23 cellular contexts compared by ENCODE assay signal in genomic region chr13:79871594-79871993, GRCh38.
DNase-seq lines count a peak whose midpoint lies in the region; FAIRE-seq and TF ChIP-seq lines count a peak whose summit lies in the region.
"Had no signal": no experiment of that assay in that cellular context is flagged by ENCODE, and none has a peak within 500 bp of the region (broad histone marks: within the 10 kb centered on the region; RNA-seq: fewer than 3 reads in every experiment).

No MANE protein-coding gene starts in this region.

- intact Hi-C loops in Caco-2 (cut with micrococcal nuclease; ENCODE audit: unreplicated experiment), result loop anchor here (5.0 kb wide), 1 partner anchor 36 kb away; no protein-coding TSS in a partner anchor

- H3K27me3 Mint-ChIP-seq in Caco-2 (ENCODE audit: insufficient read depth, unreplicated experiment), result no peaks in the 10 kb centered on the region
- H3K27me3 Mint-ChIP-seq: CD4-positive, alpha-beta memory T cell had no signal

- no peaks in the 10 kb centered on the region for H3K79me2 ChIP-seq in osteoblast (ENCODE audit: insufficient read depth, low read length)

- H3K4me1 ChIP-seq in Caco-2 (peaks cover 44% of the 10 kb centered on the region), osteoblast (ENCODE audit: insufficient read depth, low read length) (peaks cover 8% of the 10 kb centered on the region)
- H3K4me1 ChIP-seq: BLaER1 had no signal

- CTCF ChIA-PET in Caco-2 (lab: Charles Lee), result no interaction called here
- CTCF ChIA-PET in HEK293T (lab: Yijun Ruan, JAX), result interaction anchor here (0.7 kb wide), 1 partner anchor 472 kb away, joined by 3 read pairs; no protein-coding TSS in a partner anchor

- H3K36me3 ChIP-seq in Caco-2 (ENCODE audit: control insufficient read depth, insufficient read depth, low read length) (no peaks in the 10 kb centered on the region), osteoblast (ENCODE audit: insufficient read depth, low read length) (no peaks in the 10 kb centered on the region)
- H3K36me3 ChIP-seq: BLaER1, HAP-1 had no signal

- POLR2A ChIA-PET in Caco-2 (lab: Charles Lee) (no interaction called here), HEK293T (lab: Yijun Ruan, JAX) (interaction anchor here (0.7 to 1.6 kb wide), 3 partner anchors 19 to 1403 kb away, joined by 3 to 4 read pairs (median 4); partner anchors contain the start of gene SPRY2)

- H3K4me3 ChIP-seq in Caco-2 (ENCODE audit: low read depth, low read length) (no peak overlapping the region), osteoblast (ENCODE audit: insufficient read depth, low read length) (no peak overlapping the region)
- H3K4me3 ChIP-seq: BLaER1, GM23248, HAP-1 had no signal

- no peak overlapping the region for H3K27ac ChIP-seq in osteoblast (ENCODE audit: low read depth, low read length)
- H3K27ac ChIP-seq: BLaER1, GM23248 had no signal

- H3K9me3 Mint-ChIP-seq in Caco-2 (ENCODE audit: unreplicated experiment), result peaks cover 5% of the 10 kb centered on the region
- H3K9me3 Mint-ChIP-seq: HFFc6 had no signal

- FAIRE-seq in endometrium (lab: Jason Lieb, UNC), result peak; percentile 29
- FAIRE-seq: G401.6, GM12891, GM19239, HTR-8/SVneo had no signal

- H3K4me1 Mint-ChIP-seq in Caco-2 (ENCODE audit: low read depth, unreplicated experiment), result peaks cover 36% of the 10 kb centered on the region
- H3K4me1 Mint-ChIP-seq: CD4-positive, alpha-beta memory T cell had no signal

- H3K4me3 Mint-ChIP-seq in Caco-2 (ENCODE audit: unreplicated experiment), result no peak overlapping the region
- H3K4me3 Mint-ChIP-seq: CD14-positive monocyte; CD4-positive, alpha-beta memory T cell; HFFc6 had no signal

- H3K27ac Mint-ChIP-seq in Caco-2 (ENCODE audit: unreplicated experiment), result peak overlapping the region; percentile 18
- H3K27ac Mint-ChIP-seq: CD14-positive monocyte; CD4-positive, alpha-beta memory T cell had no signal

- H3K4me2 ChIP-seq in osteoblast (ENCODE audit: insufficient read depth, low read length), result no peak overlapping the region
- H3K4me2 ChIP-seq: BLaER1 had no signal

- H4K20me1 ChIP-seq in osteoblast (ENCODE audit: insufficient read depth, low read length), result no peaks in the 10 kb centered on the region
- H4K20me1 ChIP-seq: BLaER1 had no signal

- H3K27me3 ChIP-seq in Caco-2 (replicated peaks; ENCODE audit: control insufficient read depth, insufficient read depth, low read length) (no peaks in the 10 kb centered on the region), osteoblast (ENCODE audit: insufficient read depth, low read length) (no peaks in the 10 kb centered on the region)
- H3K27me3 ChIP-seq: BLaER1 had no signal

- peaks cover 7% of the 10 kb centered on the region for H3K36me3 Mint-ChIP-seq in Caco-2 (ENCODE audit: insufficient read depth, unreplicated experiment)
- H3K36me3 Mint-ChIP-seq: CD14-positive monocyte; CD4-positive, alpha-beta memory T cell had no signal

- DNase-seq in Caco-2 (no peak), HEK293T (ENCODE audit: extremely low spot score) (no peak), osteoblast (ENCODE audit: insufficient read length, low spot score, missing footprints) (no peak), COLO829 (ENCODE audit: low spot score) (no peak), iPS-NIHi11 (ENCODE audit: low spot score) (no peak)
- no peak for DNase-seq in activated naive CD4-positive, alpha-beta T cell treated with anti-CD3 and anti-CD28 coated beads, Interleukin-2, amount 50 U/mL, for 16 hours
- DNase-seq: 8988T; CD4-positive, alpha-beta memory T cell; DMS 273 treated with DMSO at 0.1 percent for 48 hours; DMS53; DND-41; EL; GM23248; HFFc6; IMR-90 had no signal

- peaks cover 5% of the 10 kb centered on the region; the same call in 1 of the 2 replicates for H3K9me3 ChIP-seq in Caco-2
- H3K9me3 ChIP-seq in osteoblast (ENCODE audit: low read depth, low read length), result no peaks in the 10 kb centered on the region
- H3K9me3 ChIP-seq: BLaER1, HAP-1 had no signal

- no TSS peak for BruUV-seq in Caco-2 (replicated peaks; lab: Mats Ljungman, UMichigan)

- TF ChIP-seq CTCF in Caco-2 (IDR thresholded peaks at IDR 0.05; ENCODE audit: insufficient read depth in 1 of 2, low read depth in 1 of 2, low read length in 1 of 2, severe bottlenecking in 1 of 2, unreplicated experiment in 1 of 2), result no peak
- no peak for TF ChIP-seq CTCF in osteoblast (IDR thresholded peaks at IDR 0.05; ENCODE audit: extremely low read depth, low read depth, low read length)

- H2AFZ ChIP-seq in osteoblast (ENCODE audit: low read length), result peak overlapping the region; percentile 7

TF ChIP-seq in HEK293T, 16 proteins besides CTCF, POLR2A, EP300 and RAD21:
- TF ChIP-seq LEF1 (IDR thresholded peaks at IDR 0.05; ENCODE audit: borderline replicate concordance) (no peak), PKNOX1 (IDR thresholded peaks at IDR 0.05) (peak; percentile 30; the same call in 1 of the 2 replicates), FOXM1 (IDR thresholded peaks at IDR 0.05; ENCODE audit: borderline replicate concordance) (no peak), TARDBP (IDR thresholded peaks at IDR 0.05) (no peak)
